8 cellular contexts compared by ENCODE assay signal in genomic region chr1:26408604-26409003, GRCh38. TPM values are rescaled to one million over a fixed set of nuclear protein-coding genes. Genes with fewer than 3 reads are reported as not detected.
DNase-seq lines count a peak whose midpoint lies in the region; ATAC-seq and TF ChIP-seq lines count a peak whose summit lies in the region.

No MANE protein-coding gene starts in this region.

- no peaks in the 10 kb centered on the region for H3K9me3 ChIP-seq in esophagus muscularis mucosa

- in situ Hi-C loops in brain microvascular endothelial cell (cut with HindIII; ENCODE audit: low pct_ligation_motif_present, low sequenced_read_pairs) = no loop called here

- H3K27ac ChIP-seq in VCaP = peak overlapping the region; percentile 46; the same call in 1 of the 2 replicates
- no peak overlapping the region for H3K27ac ChIP-seq in brain microvascular endothelial cell
- H3K27ac ChIP-seq in esophagus muscularis mucosa (replicated peaks in 1 of 4) = no peak overlapping the region

- peaks cover 15 to 16% of the 10 kb centered on the region in 2 donors for H3K4me1 Mint-ChIP-seq in immature natural killer cell

- no peak for TF ChIP-seq POLR2A in esophagus muscularis mucosa (IDR thresholded peaks at IDR 0.05; ENCODE audit: low read depth)

- H3K9me3 Mint-ChIP-seq in immature natural killer cell = peaks cover 0 to 5% (median 0%) of the 10 kb centered on the region in 6 donors

- H3K4me1 ChIP-seq in esophagus muscularis mucosa = peaks cover 0 to 8% (median 1%) of the 10 kb centered on the region in 4 donors

- no peak for TF ChIP-seq EP300 in esophagus muscularis mucosa (IDR thresholded peaks at IDR 0.05)

- 14% methylated on average over 12 of the region's 12 CpGs for WGBS in esophagus muscularis mucosa

- TF ChIP-seq CTCF in VCaP (conservative IDR thresholded peaks at IDR 0.05) (no peak), brain microvascular endothelial cell (IDR thresholded peaks at IDR 0.05; ENCODE audit: low read depth, low read length, missing control alignments) (no peak), esophagus muscularis mucosa (IDR thresholded peaks at IDR 0.05) (no peak)

- peak overlapping the region in 1 of 6 donors; percentile 6 for H3K27ac Mint-ChIP-seq in immature natural killer cell

- DNase-seq in DMS53 (lab: John Stamatoyannopoulos, UW) (peak; percentile 47), DMS53 treated with DMSO at 0.1 percent for 48 hours (lab: John Stamatoyannopoulos, UW; ENCODE audit: unreplicated experiment) (no peak), brain microvascular endothelial cell (peak; percentile 61), immature natural killer cell (peak; percentile 73 to 77 (median 75)), esophagus muscularis mucosa (ENCODE audit: extremely low spot score) (no peak)
- peak; percentile 76 for DNase-seq in stimulated activated CD4-positive, alpha-beta T cell treated with anti-CD3 and anti-CD28 coated beads, Interleukin-15, amount 100 ng/mL, for 24 hours

- peaks cover 29 to 58% (median 30%) of the 10 kb centered on the region in 3 donors for H3K27me3 Mint-ChIP-seq in immature natural killer cell (ENCODE audit: low read depth in 3 of 3)

- H3K4me3 ChIP-seq in brain microvascular endothelial cell (ENCODE audit: low read depth, low read length) (no peak overlapping the region), esophagus muscularis mucosa (no peak overlapping the region)

- intact Hi-C loops in esophagus muscularis mucosa (cut with DNase I) = no loop called here

- peak overlapping the region in 2 of 5 donors; percentile 33 to 59 for H3K4me3 Mint-ChIP-seq in immature natural killer cell

- H3K36me3 Mint-ChIP-seq in immature natural killer cell = no peaks in the 10 kb centered on the region

- peaks cover 26% of the 10 kb centered on the region for H3K27me3 ChIP-seq in brain microvascular endothelial cell (replicated peaks)
- peaks cover 11 to 52% (median 39%) of the 10 kb centered on the region in 4 donors for H3K27me3 ChIP-seq in esophagus muscularis mucosa

- H3K36me3 ChIP-seq in brain microvascular endothelial cell (replicated peaks) = no peaks in the 10 kb centered on the region
- H3K36me3 ChIP-seq in esophagus muscularis mucosa = no peaks in the 10 kb centered on the region

- ATAC-seq in GM18517 (IDR thresholded peaks at IDR 0.05; ENCODE audit: unreplicated experiment) = no peak

RNA-seq across cellular contexts. Expression of gene LIN28A, which starts 2.0 kb away (rescaled TPM):
- polyA plus RNA-seq in immature natural killer cell = not detected
- not detected for total RNA-seq in esophagus muscularis mucosa

RNA-seq across cellular contexts. Expression of gene DHDDS, which starts 23.5 kb away (rescaled TPM):
- 10 to 100 TPM; 18.6 to 40.3 (median 24.4) TPM for polyA plus RNA-seq in immature natural killer cell
- total RNA-seq in esophagus muscularis mucosa = 10 to 100 TPM; 28.7 to 38.9 (median 30.4) TPM

RNA-seq across cellular contexts. Expression of gene ZNF683, which starts 36.1 kb away (rescaled TPM):
- polyA plus RNA-seq in immature natural killer cell = 10 to 100 TPM in 2 of 3 donors, 1 to 10 TPM in 1; 4.1 to 61.3 (median 24.2) TPM
- total RNA-seq in esophagus muscularis mucosa = not detected

RNA-seq across cellular contexts. Expression of gene CRYBG2, which starts 54.7 kb away (rescaled TPM):
- 1 to 10 TPM in 2 of 3 donors, not detected in 1; 1.2 to 1.3 TPM for polyA plus RNA-seq in immature natural killer cell
- total RNA-seq in esophagus muscularis mucosa = under 1 TPM in 2 of 4 donors, not detected in 2; 0.42 to 0.86 TPM

Comparison
In these comparisons a context has a peak if more than half of its experiments do, and no peak if none do; other contexts are left out.
1. DNase-seq: peak in DMS53 (single experiment), brain microvascular endothelial cell (single experiment), immature natural killer cell (3 of 3) and stimulated activated CD4-positive, alpha-beta T cell treated with anti-CD3 and anti-CD28 coated beads, Interleukin-15, amount 100 ng/mL, for 24 hours (single experiment); none in DMS53 treated with DMSO at 0.1 percent for 48 hours (single experiment) and esophagus muscularis mucosa (single experiment).